ENCODE assay signal across 15 cellular contexts in genomic region chr15:47762621-47763020, GRCh38. TPM values are rescaled to one million over a fixed set of nuclear protein-coding genes. Genes with fewer than 3 reads are reported as not detected.
DNase-seq lines count a peak whose midpoint lies in the region; ATAC-seq lines count a peak whose summit lies in the region.
"Had no signal": no experiment of that assay in that cellular context is flagged by ENCODE, and none has a peak within 500 bp of the region (broad histone marks: within the 10 kb centered on the region; RNA-seq: fewer than 3 reads in every experiment).

No MANE protein-coding gene starts in this region.

- ATAC-seq in HG03108 (IDR thresholded peaks at IDR 0.05; ENCODE audit: unreplicated experiment) (no peak), HG02981 (IDR thresholded peaks at IDR 0.05; ENCODE audit: unreplicated experiment) (no peak)
- ATAC-seq: GM23338, HCT116 had no signal

- DNase-seq in NCI-H446 treated with DMSO at 0.1 percent for 48 hours (lab: John Stamatoyannopoulos, UW) = peak; percentile 56
- peak; percentile 43 for DNase-seq in NCI-H82 treated with DMSO at 0.1 percent for 48 hours (lab: John Stamatoyannopoulos, UW; ENCODE audit: unreplicated experiment)
- DNase-seq in kidney tubule cell (ENCODE audit: low spot score) = peak; percentile 46
- peak; percentile 90 for DNase-seq in renal cortical epithelial cell (ENCODE audit: low read depth)
- no peak for DNase-seq in activated CD4-positive, alpha-beta T cell treated with anti-CD3 and anti-CD28 coated beads, Interleukin-2, amount 50 U/mL, for 1 hour
- DNase-seq: C1 segment of cervical spinal cord; Calu3; CD4-positive, alpha-beta memory T cell; DND-41; H9 had no signal

RNA-seq across cellular contexts. Expression of gene SEMA6D, which starts 45.3 kb away (rescaled TPM):
- 1.2 and 7.1 TPM in 2 replicates for total RNA-seq in renal cortical epithelial cell
- total RNA-seq: A172; Calu3; CD4-positive, alpha-beta memory T cell had no signal
